In the genomic region with DNA sequence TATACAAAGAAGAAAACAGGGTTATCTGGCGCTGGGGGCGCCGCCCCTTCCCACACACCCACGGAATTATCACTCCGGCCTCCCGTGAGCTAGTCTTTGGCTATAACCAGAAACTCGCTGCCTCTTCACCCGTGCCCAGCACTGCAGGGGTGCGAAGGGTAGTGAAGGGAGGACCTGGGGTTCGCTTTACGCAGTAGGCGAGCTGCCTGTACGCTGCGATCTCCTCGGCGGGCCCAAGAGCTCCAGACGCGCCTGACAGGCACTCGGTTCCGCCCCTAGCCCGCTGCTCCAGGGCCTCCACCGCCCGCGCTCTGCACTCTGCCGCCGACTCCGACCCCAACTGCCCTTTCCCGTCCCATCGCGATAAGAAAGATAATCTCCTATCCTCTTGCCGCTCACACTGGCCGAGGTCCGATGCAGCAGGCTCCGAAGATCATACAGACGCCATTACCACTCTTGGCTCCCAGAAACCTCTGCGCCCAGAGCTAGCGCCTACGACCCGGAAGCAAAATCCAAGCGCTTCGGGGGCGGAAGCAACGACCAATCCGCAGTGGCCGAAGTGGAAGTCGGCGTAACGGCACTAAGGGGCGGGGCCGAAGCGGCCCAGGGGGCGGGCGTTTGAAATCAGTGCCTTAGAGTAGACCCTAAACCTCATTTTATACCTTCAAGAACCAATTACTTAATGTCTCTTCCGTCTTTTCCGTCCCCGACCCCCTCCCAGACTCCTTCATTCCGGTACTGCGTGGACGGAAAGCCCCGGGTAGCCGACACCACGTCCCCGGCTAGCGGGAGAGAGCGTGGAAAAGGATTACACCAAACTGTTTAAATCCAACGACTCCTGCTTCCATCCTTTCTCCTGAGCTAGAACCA, we compare ENCODE assay signal across 8 cellular contexts. TPM values are rescaled to one million over a fixed set of nuclear protein-coding genes. Genes with fewer than 3 reads are reported as not detected.
DNase-seq lines count a peak whose midpoint lies in the region; ATAC-seq, FAIRE-seq and TF ChIP-seq lines count a peak whose summit lies in the region.

CWC15 (minus strand) TSS at position 458 of the 870 bp plus-strand sequence. CDS start 1,371 bp downstream, outside the sequence.
KDM4D (plus strand) TSS at position 611 of the 870 bp plus-strand sequence. CDS start 23,664 bp downstream, outside the sequence.

- H3K9me3 ChIP-seq in MM.1S (replicated peaks; ENCODE audit: insufficient read depth, low read length) (no peaks in the 10 kb centered on the region), neural cell (ENCODE audit: low read length) (no peaks in the 10 kb centered on the region)

- H3F3A ChIP-seq in MM.1S (ENCODE audit: insufficient read depth, low read length) (no peaks in the 10 kb centered on the region), neural cell (ENCODE audit: insufficient read depth, low read length, poor library complexity, severe bottlenecking) (peaks cover 3% of the 10 kb centered on the region)

- peak within 1 kb of the TSS; percentile 21; the same call in 1 of the 2 replicates for H3K27ac ChIP-seq in MM.1S (ENCODE audit: low read length)
- H3K27ac ChIP-seq in neural cell (ENCODE audit: low read length), result peak within 1 kb of the TSS; percentile 79

- peaks cover 35% of the 10 kb centered on the region for H3K4me1 Mint-ChIP-seq in stimulated activated naive CD8-positive, alpha-beta T cell treated with anti-CD3 and anti-CD28 coated beads, Interleukin-15, amount 100 ng/mL, for 72 hours

- H3K79me2 ChIP-seq in MM.1S (ENCODE audit: low read length), result peaks cover 22% of the 10 kb centered on the region
- peaks cover 15% of the 10 kb centered on the region for H3K79me2 ChIP-seq in neural cell (replicated peaks; ENCODE audit: insufficient read depth, low read length)

- H4K20me1 ChIP-seq in MM.1S (ENCODE audit: insufficient read depth, low read length) (no peaks in the 10 kb centered on the region), neural cell (ENCODE audit: insufficient read depth) (no peaks in the 10 kb centered on the region)

- FAIRE-seq in G401.6 (lab: Jason Lieb, UNC), result peak; percentile 98

- DNase-seq in HCEC 1CT (peak; percentile 94), MM.1S (peak; percentile 97), SHP77 treated with DMSO at 0.1 percent for 48 hours (lab: John Stamatoyannopoulos, UW) (peak; percentile 82), activated gamma-delta T cell treated with Interleukin-2 at 50 U/mL for 16 hours (peak; percentile 95), foreskin fibroblast (peak; percentile 90 to 97)
- DNase-seq in stimulated activated naive CD8-positive, alpha-beta T cell treated with anti-CD3 and anti-CD28 coated beads, Interleukin-15, amount 100 ng/mL, for 72 hours, result peak; percentile 87 to 95

- H3K27me3 Mint-ChIP-seq in stimulated activated naive CD8-positive, alpha-beta T cell treated with anti-CD3 and anti-CD28 coated beads, Interleukin-15, amount 100 ng/mL, for 72 hours, result no peaks in the 10 kb centered on the region

- TF ChIP-seq RAD21 in neural cell (conservative IDR thresholded peaks at IDR 0.05), result peak; percentile 49

- H3K9me2 ChIP-seq in MM.1S (replicated peaks; ENCODE audit: insufficient read depth, low read length) (no peaks in the 10 kb centered on the region), neural cell (ENCODE audit: insufficient read depth, low read length) (no peaks in the 10 kb centered on the region)

- peak within 1 kb of the TSS; percentile 94 to 100 for H3K4me3 Mint-ChIP-seq in stimulated activated naive CD8-positive, alpha-beta T cell treated with anti-CD3 and anti-CD28 coated beads, Interleukin-15, amount 100 ng/mL, for 72 hours

- H3K9ac ChIP-seq in MM.1S (ENCODE audit: low read length), result peak within 1 kb of the TSS; percentile 88
- peak within 1 kb of the TSS; percentile 92 for H3K9ac ChIP-seq in neural cell (ENCODE audit: low read length)

- H3K4me3 ChIP-seq in MM.1S (ENCODE audit: low read length) (peak within 1 kb of the TSS; percentile 87), foreskin fibroblast (ENCODE audit: low read depth in 1 of 2, low read length in 2 of 2) (peak within 1 kb of the TSS; percentile 75 to 81), neural cell (ENCODE audit: low read length) (peak within 1 kb of the TSS; percentile 80)

- no peaks in the 10 kb centered on the region for H3K9me3 Mint-ChIP-seq in stimulated activated naive CD8-positive, alpha-beta T cell treated with anti-CD3 and anti-CD28 coated beads, Interleukin-15, amount 100 ng/mL, for 72 hours

- H3K27me3 ChIP-seq in MM.1S (replicated peaks; ENCODE audit: insufficient read depth, low read length) (no peaks in the 10 kb centered on the region), neural cell (ENCODE audit: insufficient read depth, low read depth, low read length) (no peaks in the 10 kb centered on the region)

- H3K4me2 ChIP-seq in MM.1S (ENCODE audit: low read depth, low read length), result peak within 1 kb of the TSS; percentile 84
- peak within 1 kb of the TSS; percentile 90 for H3K4me2 ChIP-seq in neural cell (ENCODE audit: low read length)

- H2AFZ ChIP-seq in MM.1S (ENCODE audit: low read length) (peak within 1 kb of the TSS; percentile 95), neural cell (ENCODE audit: low read depth, low read length) (peak within 1 kb of the TSS; percentile 95)

- peaks cover 13% of the 10 kb centered on the region for H3K4me1 ChIP-seq in MM.1S (ENCODE audit: low read length)

- no peak for TF ChIP-seq CTCF in MM.1S (IDR thresholded peaks at IDR 0.05; ENCODE audit: low read length)
- TF ChIP-seq CTCF in foreskin fibroblast (IDR thresholded peaks at IDR 0.05; ENCODE audit: low read depth, low read length), result no peak
- TF ChIP-seq CTCF in neural cell (IDR thresholded peaks at IDR 0.05; ENCODE audit: poor library complexity, severe bottlenecking), result peak; percentile 13

- H3K36me3 ChIP-seq in MM.1S (replicated peaks; ENCODE audit: insufficient read depth, low read length), result peaks cover 21% of the 10 kb centered on the region; the same call in 1 of the 2 replicates
- H3K36me3 ChIP-seq in neural cell (ENCODE audit: insufficient read depth, low read length), result no peaks in the 10 kb centered on the region

- H3K27ac Mint-ChIP-seq in stimulated activated naive CD8-positive, alpha-beta T cell treated with anti-CD3 and anti-CD28 coated beads, Interleukin-15, amount 100 ng/mL, for 72 hours, result peak within 1 kb of the TSS; percentile 99 to 100

- ATAC-seq in stimulated activated naive CD8-positive, alpha-beta T cell treated with anti-CD3 and anti-CD28 coated beads, Interleukin-15, amount 100 ng/mL, for 72 hours, result peak; percentile 100

- peak; percentile 32 for TF ChIP-seq EP300 in neural cell (conservative IDR thresholded peaks at IDR 0.05; ENCODE audit: poor library complexity, severe bottlenecking)

TF ChIP-seq in neural cell, 6 proteins besides CTCF, POLR2A, EP300 and RAD21:
- TF ChIP-seq SMC3 (conservative IDR thresholded peaks at IDR 0.05; ENCODE audit: poor library complexity), result peak; percentile 52
- TF ChIP-seq, protein P1, sequence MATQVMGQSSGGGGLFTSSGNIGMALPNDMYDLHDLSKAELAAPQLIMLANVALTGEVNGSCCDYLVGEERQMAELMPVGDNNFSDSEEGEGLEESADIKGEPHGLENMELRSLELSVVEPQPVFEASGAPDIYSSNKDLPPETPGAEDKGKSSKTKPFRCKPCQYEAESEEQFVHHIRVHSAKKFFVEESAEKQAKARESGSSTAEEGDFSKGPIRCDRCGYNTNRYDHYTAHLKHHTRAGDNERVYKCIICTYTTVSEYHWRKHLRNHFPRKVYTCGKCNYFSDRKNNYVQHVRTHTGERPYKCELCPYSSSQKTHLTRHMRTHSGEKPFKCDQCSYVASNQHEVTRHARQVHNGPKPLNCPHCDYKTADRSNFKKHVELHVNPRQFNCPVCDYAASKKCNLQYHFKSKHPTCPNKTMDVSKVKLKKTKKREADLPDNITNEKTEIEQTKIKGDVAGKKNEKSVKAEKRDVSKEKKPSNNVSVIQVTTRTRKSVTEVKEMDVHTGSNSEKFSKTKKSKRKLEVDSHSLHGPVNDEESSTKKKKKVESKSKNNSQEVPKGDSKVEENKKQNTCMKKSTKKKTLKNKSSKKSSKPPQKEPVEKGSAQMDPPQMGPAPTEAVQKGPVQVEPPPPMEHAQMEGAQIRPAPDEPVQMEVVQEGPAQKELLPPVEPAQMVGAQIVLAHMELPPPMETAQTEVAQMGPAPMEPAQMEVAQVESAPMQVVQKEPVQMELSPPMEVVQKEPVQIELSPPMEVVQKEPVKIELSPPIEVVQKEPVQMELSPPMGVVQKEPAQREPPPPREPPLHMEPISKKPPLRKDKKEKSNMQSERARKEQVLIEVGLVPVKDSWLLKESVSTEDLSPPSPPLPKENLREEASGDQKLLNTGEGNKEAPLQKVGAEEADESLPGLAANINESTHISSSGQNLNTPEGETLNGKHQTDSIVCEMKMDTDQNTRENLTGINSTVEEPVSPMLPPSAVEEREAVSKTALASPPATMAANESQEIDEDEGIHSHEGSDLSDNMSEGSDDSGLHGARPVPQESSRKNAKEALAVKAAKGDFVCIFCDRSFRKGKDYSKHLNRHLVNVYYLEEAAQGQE (IDR thresholded peaks at IDR 0.05; ENCODE audit: borderline replicate concordance), result peak; percentile 92
- TF ChIP-seq MXI1 (conservative IDR thresholded peaks at IDR 0.05; ENCODE audit: poor library complexity, severe bottlenecking), result peak; percentile 87
- TF ChIP-seq TAF1 (IDR thresholded peaks at IDR 0.05; ENCODE audit: low read depth), result peak; percentile 93
- TF ChIP-seq EZH2 (IDR thresholded peaks at IDR 0.05; ENCODE audit: borderline replicate concordance, insufficient read depth, low read length, poor library complexity, severe bottlenecking), result no peak
- peak; percentile 97 for TF ChIP-seq POLR2AphosphoS5 (IDR thresholded peaks at IDR 0.05)

RNA-seq across cellular contexts. Expression of gene CWC15, which starts in this region (rescaled TPM):
- polyA plus RNA-seq in neural cell, result 105 and 151 TPM in 2 replicates
- 60.9 and 77.4 TPM in 2 replicates for polyA minus RNA-seq in neural cell

RNA-seq across cellular contexts. Expression of gene KDM4D, which starts in this region (rescaled TPM):
- polyA plus RNA-seq in neural cell, result 1.3 and 1.5 TPM in 2 replicates
- 2.7 and 3.7 TPM in 2 replicates for polyA minus RNA-seq in neural cell

Comparison
In these comparisons a context has a peak if more than half of its experiments do, and no peak if none do; other contexts are left out.
1. Peak in every context shown above with its lines: DNase-seq, ATAC-seq, H3K4me3 ChIP-seq and H3K27ac ChIP-seq.